8 cellular contexts compared by ENCODE assay signal in the genomic region with DNA sequence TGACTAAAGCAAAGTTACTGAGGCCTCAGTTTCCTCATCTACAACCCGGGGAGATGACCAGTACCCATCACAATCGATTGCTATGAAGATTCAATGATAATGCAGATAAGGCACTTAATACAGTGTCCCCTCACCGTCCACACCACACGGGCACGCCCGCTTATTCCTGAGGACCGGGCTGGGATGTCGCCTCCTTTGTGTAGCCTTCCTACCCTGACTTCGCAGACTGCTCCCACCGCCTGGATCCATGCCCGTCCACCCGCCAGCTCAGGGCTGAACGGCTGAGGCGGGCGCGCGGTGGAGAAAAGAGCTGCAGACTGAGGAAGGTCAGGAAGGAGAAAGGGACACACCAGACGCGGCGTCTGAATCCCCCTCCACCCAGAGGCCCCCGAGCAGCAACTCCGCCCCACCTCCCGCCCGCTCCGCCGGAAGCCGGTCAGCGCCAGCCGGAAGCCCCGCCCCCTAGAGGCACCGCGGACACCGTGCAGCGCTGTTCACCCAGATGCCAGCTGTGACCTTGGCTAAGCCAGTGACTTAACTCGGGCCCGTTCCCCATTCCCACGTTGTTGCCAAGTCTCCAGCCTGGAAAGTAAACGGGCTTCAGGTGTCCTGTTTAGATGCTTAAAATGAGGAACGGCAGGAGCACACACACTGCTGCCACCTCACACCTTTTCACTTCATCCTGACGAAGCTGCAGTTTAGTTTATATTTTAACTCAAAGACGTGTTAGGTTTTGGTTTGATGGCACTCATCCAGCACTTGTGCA.
DNase-seq lines count a peak whose midpoint lies in the region; TF ChIP-seq lines count a peak whose summit lies in the region.

A gene (minus strand): TSS at position 403 of the 766 bp plus-strand sequence.

- DNase-seq in GM06990 (ENCODE audit: extremely low read depth, insufficient read length) (peak; percentile 89), HFFc6 (peak; percentile 80), NCI-H1417 (lab: John Stamatoyannopoulos, UW) (peak; percentile 74 to 81 (median 75)), amygdala (lab: John Stamatoyannopoulos, UW) (peak; percentile 45 to 90 (median 80)), right atrium auricular region (ENCODE audit: low spot score) (peak; percentile 79), prostate gland (ENCODE audit: low spot score) (peak; percentile 83), ureter (ENCODE audit: low spot score) (peak; percentile 94)

- H3K36me3 ChIP-seq in GM06990 (ENCODE audit: control insufficient read depth, insufficient read depth, low read length) (peaks cover 19% of the 10 kb centered on the region), right atrium auricular region (peaks cover 47% of the 10 kb centered on the region), prostate gland (peaks cover 0 to 8% of the 10 kb centered on the region in 2 donors)

- WGBS in prostate gland, result under 1% methylated on average over 41 of the region's 41 CpGs

- peak within 1 kb of the TSS; percentile 76 for H3K27ac Mint-ChIP-seq in HFFc6
- peak within 1 kb of the TSS; percentile 71 for H3K27ac Mint-ChIP-seq in T-helper 1 cell treated with Interleukin-12 subunit alpha and Interleukin-12 subunit beta and Interleukin-4 antibody, amounts not matched to agents 30 μg/mL and 1 μg/mL, for 36 hours

- H3K4me3 Mint-ChIP-seq in HFFc6, result peak within 1 kb of the TSS; percentile 89
- H3K4me3 Mint-ChIP-seq in T-helper 1 cell treated with Interleukin-12 subunit alpha and Interleukin-12 subunit beta and Interleukin-4 antibody, amounts not matched to agents 30 μg/mL and 1 μg/mL, for 36 hours, result peak within 1 kb of the TSS; percentile 87

- peaks cover 3% of the 10 kb centered on the region; the same call in 1 of the 2 replicates for H3K27me3 Mint-ChIP-seq in HFFc6 (ENCODE audit: insufficient read depth)
- no peaks in the 10 kb centered on the region for H3K27me3 Mint-ChIP-seq in T-helper 1 cell treated with Interleukin-12 subunit alpha and Interleukin-12 subunit beta and Interleukin-4 antibody, amounts not matched to agents 30 μg/mL and 1 μg/mL, for 36 hours (ENCODE audit: low read depth)

- peaks cover 59% of the 10 kb centered on the region for H3K4me1 Mint-ChIP-seq in HFFc6 (ENCODE audit: low read depth)
- peaks cover 42% of the 10 kb centered on the region for H3K4me1 Mint-ChIP-seq in T-helper 1 cell treated with Interleukin-12 subunit alpha and Interleukin-12 subunit beta and Interleukin-4 antibody, amounts not matched to agents 30 μg/mL and 1 μg/mL, for 36 hours (ENCODE audit: low read depth)

- no peaks in the 10 kb centered on the region for H3K9me3 Mint-ChIP-seq in HFFc6
- no peaks in the 10 kb centered on the region for H3K9me3 Mint-ChIP-seq in T-helper 1 cell treated with Interleukin-12 subunit alpha and Interleukin-12 subunit beta and Interleukin-4 antibody, amounts not matched to agents 30 μg/mL and 1 μg/mL, for 36 hours

- H3K4me3 ChIP-seq in GM06990 (replicated peaks; ENCODE audit: low read depth, low read length) (peak within 1 kb of the TSS; percentile 80), right atrium auricular region (peak within 1 kb of the TSS; percentile 60 to 81), prostate gland (peak within 1 kb of the TSS; percentile 52 to 63)

- H3K4me1 ChIP-seq in right atrium auricular region (peaks cover 4 to 29% of the 10 kb centered on the region in 2 donors), prostate gland (replicated peaks) (peaks cover 22% of the 10 kb centered on the region)

- no peaks in the 10 kb centered on the region for H3K27me3 ChIP-seq in GM06990 (replicated peaks; ENCODE audit: control insufficient read depth, insufficient read depth, low read length)
- no peaks in the 10 kb centered on the region for H3K27me3 ChIP-seq in right atrium auricular region
- H3K27me3 ChIP-seq in prostate gland (replicated peaks; ENCODE audit: insufficient read depth), result no peaks in the 10 kb centered on the region

- peak within 1 kb of the TSS; percentile 80 to 94 for H3K27ac ChIP-seq in right atrium auricular region
- H3K27ac ChIP-seq in prostate gland, result peak within 1 kb of the TSS; percentile 92

- intact Hi-C loops in prostate gland (cut with DNase I), result loop anchor here (5.0 kb wide), 1 partner anchor 61 kb away; a partner anchor contains a TSS

- peaks cover 39% of the 10 kb centered on the region for H3K36me3 Mint-ChIP-seq in HFFc6 (ENCODE audit: low read depth)
- H3K36me3 Mint-ChIP-seq in T-helper 1 cell treated with Interleukin-12 subunit alpha and Interleukin-12 subunit beta and Interleukin-4 antibody, amounts not matched to agents 30 μg/mL and 1 μg/mL, for 36 hours (ENCODE audit: low read depth), result peaks cover 44% of the 10 kb centered on the region

- peak; percentile 75 for TF ChIP-seq CTCF in GM06990 (IDR thresholded peaks at IDR 0.05; ENCODE audit: insufficient read depth, low read length, poor library complexity, severe bottlenecking)
- TF ChIP-seq CTCF in HFFc6 (IDR thresholded peaks at IDR 0.05), result peak; percentile 72
- peak; percentile 58 to 79 for TF ChIP-seq CTCF in right atrium auricular region (IDR thresholded peaks at IDR 0.05)
- TF ChIP-seq CTCF in prostate gland (IDR thresholded peaks at IDR 0.05), result peak; percentile 10 to 72 (median 70)

- H3K9me3 ChIP-seq in right atrium auricular region (no peaks in the 10 kb centered on the region), prostate gland (no peaks in the 10 kb centered on the region)

- peak; percentile 66 for TF ChIP-seq POLR2A in prostate gland (IDR thresholded peaks at IDR 0.05)

Comparison
In these comparisons a context has a peak if more than half of its experiments do, and no peak if none do; other contexts are left out.
1. Peak in every context shown above with its lines: DNase-seq, H3K4me3 ChIP-seq and H3K27ac ChIP-seq.